Comparison of ENCODE assay signal across 18 cellular contexts in genomic region chr15:92184142-92184541, GRCh38.
DNase-seq lines count a peak whose midpoint lies in the region; ATAC-seq lines count a peak whose summit lies in the region.
"Had no signal": no experiment of that assay in that cellular context is flagged by ENCODE, and none has a peak within 500 bp of the region (broad histone marks: within the 10 kb centered on the region; RNA-seq: fewer than 3 reads in every experiment).

No MANE protein-coding gene starts in this region.

- DNase-seq in DMS 273 (lab: John Stamatoyannopoulos, UW; ENCODE audit: unreplicated experiment) (peak; percentile 20), DMS 273 treated with DMSO at 0.1 percent for 48 hours (lab: John Stamatoyannopoulos, UW) (no peak), NCI-H524 treated with DMSO at 0.1 percent for 48 hours (lab: John Stamatoyannopoulos, UW) (peak; percentile 21), myocyte (ENCODE audit: low read depth) (peak; percentile 44), HuH-7 (ENCODE audit: low spot score) (no peak), NCI-H1105 treated with DMSO at 0.1 percent for 48 hours (lab: John Stamatoyannopoulos, UW) (no peak)
- DNase-seq: AML-193; Caco-2; CD4-positive, alpha-beta T cell; DMS79 treated with DMSO at 0.1 percent for 48 hours; GOT3; H7; HFFc6 had no signal

- no peak for ATAC-seq in HG03108 (IDR thresholded peaks at IDR 0.05; ENCODE audit: unreplicated experiment)
- ATAC-seq: A549, GM12878, HCT116, HepG2 had no signal

Comparison
In these comparisons a context has a peak if more than half of its experiments do, and no peak if none do; other contexts are left out.
1. DNase-seq: peak in DMS 273 (single experiment), NCI-H524 treated with DMSO at 0.1 percent for 48 hours (single experiment) and myocyte (single experiment); none in DMS 273 treated with DMSO at 0.1 percent for 48 hours (single experiment), HuH-7 (single experiment) and NCI-H1105 treated with DMSO at 0.1 percent for 48 hours (single experiment).